7 cellular contexts compared by ENCODE assay signal in genomic region chr17:76540381-76541300, GRCh38. TPM values are rescaled to one million over a fixed set of nuclear protein-coding genes. Genes with fewer than 3 reads are reported as not detected.
DNase-seq lines count a peak whose midpoint lies in the region; ATAC-seq, FAIRE-seq and TF ChIP-seq lines count a peak whose summit lies in the region.

No MANE protein-coding gene starts in this region.

- no peaks in the 10 kb centered on the region for H3K36me3 ChIP-seq in ES-I3 (ENCODE audit: insufficient read depth, low read length)
- H3K36me3 ChIP-seq in skeletal muscle satellite cell (ENCODE audit: insufficient read depth, low read length): no peaks in the 10 kb centered on the region

- peaks cover 60% of the 10 kb centered on the region for H3K27me3 ChIP-seq in skeletal muscle satellite cell (ENCODE audit: control insufficient read depth, insufficient read depth, low read length)

- no peak for ATAC-seq in GM19455 (IDR thresholded peaks at IDR 0.05; ENCODE audit: unreplicated experiment)

- peak; percentile 86 for FAIRE-seq in RCC 7860 (lab: Jason Lieb, UNC)

- H3K9me3 ChIP-seq in ES-I3 (ENCODE audit: control insufficient read depth, insufficient read depth, low read length): no peaks in the 10 kb centered on the region
- H3K9me3 ChIP-seq in skeletal muscle satellite cell (replicated peaks; ENCODE audit: low read length): no peaks in the 10 kb centered on the region

- peak; percentile 46 for DNase-seq in LoVo (ENCODE audit: low spot score)
- DNase-seq in RCC 7860 (ENCODE audit: low spot score): peak; percentile 90
- DNase-seq in coronary artery (ENCODE audit: low spot score): peak; percentile 95
- peak; percentile 100 for DNase-seq in islet precursor cell

- H3K4me1 ChIP-seq in ES-I3 (ENCODE audit: insufficient read depth, low read length) (peaks cover 35% of the 10 kb centered on the region), skeletal muscle satellite cell (ENCODE audit: control insufficient read depth, insufficient read depth, low read length) (peaks cover 36% of the 10 kb centered on the region)

- H3K4me2 ChIP-seq in skeletal muscle satellite cell (ENCODE audit: low read length): peak overlapping the region; percentile 97

- no peak for TF ChIP-seq CTCF in coronary artery (IDR thresholded peaks at IDR 0.05)

- H3K27ac ChIP-seq in coronary artery: peak overlapping the region; percentile 45 to 67

- peak overlapping the region; percentile 25; the same call in 1 of the 2 replicates for H3K9ac ChIP-seq in ES-I3 (ENCODE audit: low read depth, low read length)
- peak overlapping the region; percentile 68 for H3K9ac ChIP-seq in skeletal muscle satellite cell (ENCODE audit: low read depth, low read length)

- peak overlapping the region; percentile 71 for H3K4me3 ChIP-seq in coronary artery
- peak overlapping the region; percentile 69 for H3K4me3 ChIP-seq in skeletal muscle satellite cell (ENCODE audit: low read length)

RNA-seq across cellular contexts. Expression of gene PRCD, which starts 0.8 kb away (rescaled TPM):
- total RNA-seq in skeletal muscle satellite cell (2012; rRNA removed): 0.22 and 1.0 TPM in 2 replicates

RNA-seq across cellular contexts. Expression of gene CYGB, which starts 3.1 kb away (rescaled TPM):
- total RNA-seq in skeletal muscle satellite cell (2012; rRNA removed): 12.7 and 12.9 TPM in 2 replicates

RNA-seq across cellular contexts. Expression of gene RHBDF2, which starts 39.4 kb away (rescaled TPM):
- total RNA-seq in skeletal muscle satellite cell (2012; rRNA removed): 6.6 and 9.6 TPM in 2 replicates

RNA-seq across cellular contexts. Expression of gene ST6GALNAC2, which starts 45.0 kb away (rescaled TPM):
- 0.22 TPM in 1 of 2 replicates, not detected in the other for total RNA-seq in skeletal muscle satellite cell (2012; rRNA removed)

Comparison
In these comparisons a context has a peak if more than half of its experiments do, and no peak if none do; other contexts are left out.
1. DNase-seq: peak in every context shown above with its lines; median percentile 100 in islet precursor cell; 95 in coronary artery; 90 in RCC 7860; 46 in LoVo.